23 cellular contexts compared by ENCODE assay signal in genomic region chr2:37854676-37855282, GRCh38.
DNase-seq lines count a peak whose midpoint lies in the region; ATAC-seq, FAIRE-seq and TF ChIP-seq lines count a peak whose summit lies in the region.
"Had no signal": no experiment of that assay in that cellular context is flagged by ENCODE, and none has a peak within 500 bp of the region (broad histone marks: within the 10 kb centered on the region; RNA-seq: fewer than 3 reads in every experiment).

No MANE protein-coding gene starts in this region.

- no peak overlapping the region for H3K4me2 ChIP-seq in SK-N-SH

- H4K20me1 ChIP-seq in SK-N-SH (ENCODE audit: insufficient read depth), result no peaks in the 10 kb centered on the region

- no peaks in the 10 kb centered on the region for H3K36me3 ChIP-seq in SK-N-SH (replicated peaks in 1 of 2; ENCODE audit: control insufficient read depth in 1 of 2, insufficient read depth in 2 of 2, low read length in 1 of 2)
- H3K36me3 ChIP-seq in gastroesophageal sphincter, result no peaks in the 10 kb centered on the region
- H3K36me3 ChIP-seq in sigmoid colon, result no peaks in the 10 kb centered on the region
- H3K36me3 ChIP-seq: SJSA1 had no signal

- intact Hi-C loops in sigmoid colon (cut with DNase I), result loop anchor here (5.0 kb wide), 1 partner anchor 77 kb away; no protein-coding TSS in a partner anchor

- TF ChIP-seq EP300 in SK-N-SH (IDR thresholded peaks at IDR 0.05; ENCODE audit: borderline replicate concordance in 1 of 2, low read depth in 1 of 2, low read length in 1 of 2), result no peak
- TF ChIP-seq EP300 in gastroesophageal sphincter (IDR thresholded peaks at IDR 0.05), result no peak
- TF ChIP-seq EP300 in sigmoid colon (IDR thresholded peaks at IDR 0.05), result no peak

- no peaks in the 10 kb centered on the region for H3K9me3 ChIP-seq in SK-N-SH
- H3K9me3 ChIP-seq in gastroesophageal sphincter, result peaks cover 0 to 9% (median 1%) of the 10 kb centered on the region in 3 donors
- no peaks in the 10 kb centered on the region for H3K9me3 ChIP-seq in sigmoid colon

- WGBS in SK-N-SH (ENCODE audit: low lambda C conversion rate), result 97% methylated on average over 7 of the region's 7 CpGs
- 68 to 83% methylated on average over 6 of the region's 7 CpGs for WGBS in gastroesophageal sphincter (ENCODE audit: low coverage in 1 of 2), 2 donors
- 91 to 93% methylated on average over 7 of the region's 7 CpGs for WGBS in sigmoid colon, 2 donors

- DNase-seq in SK-N-SH (no peak), sigmoid colon (no peak), urothelium cell line (ENCODE audit: low spot score) (no peak), NCI-H345 (lab: John Stamatoyannopoulos, UW) (no peak)
- DNase-seq in activated effector memory CD4-positive, alpha-beta T cell treated with Interleukin-2 at 50 U/mL for 16 hours, result no peak
- no peak for DNase-seq in stimulated activated naive CD4-positive, alpha-beta T cell (lab: John Stamatoyannopoulos, UW)
- DNase-seq: 8988T; activated CD4-positive, alpha-beta T cell treated with anti-CD3 and anti-CD28 coated beads for 1 hour; activated effector memory CD4-positive, alpha-beta T cell treated with anti-CD3 and anti-CD28 coated beads, Interleukin-2, amount 50 U/mL, for 16 hours; cerebellar nuclear complex; foreskin keratinocyte; GF-D8; naive thymus-derived CD8-positive, alpha-beta T cell; NCI-H2081; NCI-H526; OCI-M1; T-helper 9 cell had no signal

- no peaks in the 10 kb centered on the region for H3K27me3 ChIP-seq in SK-N-SH (ENCODE audit: insufficient read depth)
- H3K27me3 ChIP-seq in gastroesophageal sphincter, result no peaks in the 10 kb centered on the region
- no peaks in the 10 kb centered on the region for H3K27me3 ChIP-seq in sigmoid colon
- H3K27me3 ChIP-seq: SJSA1 had no signal

- CTCF ChIA-PET in SK-N-SH (lab: Yijun Ruan, JAX), result interaction anchor here (0.7 to 11.4 kb wide), 12 partner anchors 8 to 464 kb away, joined by 3 to 138 read pairs (median 6); no protein-coding TSS in a partner anchor

- TF ChIP-seq RAD21 in SK-N-SH (IDR thresholded peaks at IDR 0.05; ENCODE audit: low read length), result no peak

- peak; percentile 56 for FAIRE-seq in urothelium cell line (lab: Jason Lieb, UNC)
- FAIRE-seq: endometrium, GM12892 had no signal

- POLR2A ChIA-PET in SK-N-SH (lab: Yijun Ruan, JAX), result interaction anchor here (0.5 to 5.4 kb wide), 3 partner anchors 12 to 184 kb away, joined by 3 to 56 read pairs (median 3); partner anchors contain the start of gene CDC42EP3

- TF ChIP-seq CTCF in SK-N-SH (IDR thresholded peaks at IDR 0.05) (no peak), gastroesophageal sphincter (IDR thresholded peaks at IDR 0.05) (no peak), sigmoid colon (IDR thresholded peaks at IDR 0.05) (no peak)

- TF ChIP-seq POLR2A in gastroesophageal sphincter (IDR thresholded peaks at IDR 0.05), result no peak
- TF ChIP-seq POLR2A in sigmoid colon (IDR thresholded peaks at IDR 0.05), result no peak

- ATAC-seq in SK-N-SH treated with all-trans-retinoic acid at 6 μM for 48 hours (no peak), gastroesophageal sphincter (no peak)
- ATAC-seq: foreskin keratinocyte; naive thymus-derived CD8-positive, alpha-beta T cell had no signal

- H3K27ac ChIP-seq in SK-N-SH (ENCODE audit: low read depth in 2 of 2, low read length in 1 of 2) (peak overlapping the region in 1 of 2 experiments; percentile 99; a peak in 3 of 4 replicates), gastroesophageal sphincter (peak overlapping the region; percentile 61 to 85 (median 72)), sigmoid colon (peak overlapping the region; percentile 74 to 90 (median 86))
- H3K27ac ChIP-seq: C4-2B, foreskin keratinocyte, SJSA1 had no signal

- no peak overlapping the region for H2AFZ ChIP-seq in SK-N-SH (ENCODE audit: low read depth)

- H3K4me1 ChIP-seq in SK-N-SH (ENCODE audit: control insufficient read depth in 1 of 2, insufficient read depth in 2 of 2, low read depth in 1 of 2, low read length in 1 of 2) (peaks cover 26 to 67% of the 10 kb centered on the region in 2 experiments; a peak in 3 of 4 replicates), gastroesophageal sphincter (peaks cover 10 to 85% (median 22%) of the 10 kb centered on the region in 3 donors), sigmoid colon (peaks cover 0 to 71% (median 54%) of the 10 kb centered on the region in 4 donors)
- H3K4me1 ChIP-seq: foreskin keratinocyte had no signal

- no peak overlapping the region for H3K9ac ChIP-seq in SK-N-SH

- H3K9me2 ChIP-seq in SK-N-SH, result no peaks in the 10 kb centered on the region

- H3K4me3 ChIP-seq in SK-N-SH (ENCODE audit: low read depth in 2 of 2, low read length in 1 of 2), result no peak overlapping the region
- no peak overlapping the region for H3K4me3 ChIP-seq in gastroesophageal sphincter
- H3K4me3 ChIP-seq in sigmoid colon, result no peak overlapping the region
- H3K4me3 ChIP-seq: SJSA1 had no signal

- H3F3A ChIP-seq in SK-N-SH (replicated peaks; ENCODE audit: insufficient read depth), result peaks cover 9% of the 10 kb centered on the region

- no peaks in the 10 kb centered on the region for H3K79me2 ChIP-seq in SK-N-SH (ENCODE audit: insufficient read depth)

TF ChIP-seq in SK-N-SH, 30 proteins besides CTCF, POLR2A, EP300 and RAD21:
- TF ChIP-seq USF2 (IDR thresholded peaks at IDR 0.05; ENCODE audit: borderline replicate concordance, low read depth, low read length) (no peak), FOXM1 (IDR thresholded peaks at IDR 0.05; ENCODE audit: low read depth) (no peak), RCOR1 (IDR thresholded peaks at IDR 0.05; ENCODE audit: low read length) (no peak), GATA2 (CRISPR knock-in tag; IDR thresholded peaks at IDR 0.05) (peak; percentile 7; the same call in 1 of the 2 replicates)

TF ChIP-seq in SK-N-SH treated with all-trans-retinoic acid at 6 μM for 48 hours, 23 proteins besides CTCF, POLR2A, EP300 and RAD21 (continues in another document):
- no peak for TF ChIP-seq ZC3H10 (CRISPR knock-in tag; IDR thresholded peaks at IDR 0.05)
- no peak for TF ChIP-seq TOX (CRISPR knock-in tag; IDR thresholded peaks at IDR 0.05; ENCODE audit: borderline replicate concordance)
- TF ChIP-seq, protein P1, sequence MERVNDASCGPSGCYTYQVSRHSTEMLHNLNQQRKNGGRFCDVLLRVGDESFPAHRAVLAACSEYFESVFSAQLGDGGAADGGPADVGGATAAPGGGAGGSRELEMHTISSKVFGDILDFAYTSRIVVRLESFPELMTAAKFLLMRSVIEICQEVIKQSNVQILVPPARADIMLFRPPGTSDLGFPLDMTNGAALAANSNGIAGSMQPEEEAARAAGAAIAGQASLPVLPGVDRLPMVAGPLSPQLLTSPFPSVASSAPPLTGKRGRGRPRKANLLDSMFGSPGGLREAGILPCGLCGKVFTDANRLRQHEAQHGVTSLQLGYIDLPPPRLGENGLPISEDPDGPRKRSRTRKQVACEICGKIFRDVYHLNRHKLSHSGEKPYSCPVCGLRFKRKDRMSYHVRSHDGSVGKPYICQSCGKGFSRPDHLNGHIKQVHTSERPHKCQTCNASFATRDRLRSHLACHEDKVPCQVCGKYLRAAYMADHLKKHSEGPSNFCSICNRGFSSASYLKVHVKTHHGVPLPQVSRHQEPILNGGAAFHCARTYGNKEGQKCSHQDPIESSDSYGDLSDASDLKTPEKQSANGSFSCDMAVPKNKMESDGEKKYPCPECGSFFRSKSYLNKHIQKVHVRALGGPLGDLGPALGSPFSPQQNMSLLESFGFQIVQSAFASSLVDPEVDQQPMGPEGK (CRISPR knock-in tag; IDR thresholded peaks at IDR 0.05; ENCODE audit: borderline replicate concordance), result no peak
- no peak for TF ChIP-seq ZNF70 (CRISPR knock-in tag; IDR thresholded peaks at IDR 0.05)
- TF ChIP-seq BACH2 (CRISPR knock-in tag; IDR thresholded peaks at IDR 0.05; ENCODE audit: borderline replicate concordance), result no peak
- no peak for TF ChIP-seq ZNF8 (CRISPR knock-in tag; IDR thresholded peaks at IDR 0.05)
- no peak for TF ChIP-seq PPARA (CRISPR knock-in tag; IDR thresholded peaks at IDR 0.05; ENCODE audit: borderline replicate concordance)
- no peak for TF ChIP-seq ZFP3 (CRISPR knock-in tag; IDR thresholded peaks at IDR 0.05)
- no peak for TF ChIP-seq SNAI2 (CRISPR knock-in tag; IDR thresholded peaks at IDR 0.05)
- TF ChIP-seq OSR1 (CRISPR knock-in tag; IDR thresholded peaks at IDR 0.05), result no peak
- TF ChIP-seq RARB (CRISPR knock-in tag; IDR thresholded peaks at IDR 0.05), result no peak
- TF ChIP-seq, protein P2, sequence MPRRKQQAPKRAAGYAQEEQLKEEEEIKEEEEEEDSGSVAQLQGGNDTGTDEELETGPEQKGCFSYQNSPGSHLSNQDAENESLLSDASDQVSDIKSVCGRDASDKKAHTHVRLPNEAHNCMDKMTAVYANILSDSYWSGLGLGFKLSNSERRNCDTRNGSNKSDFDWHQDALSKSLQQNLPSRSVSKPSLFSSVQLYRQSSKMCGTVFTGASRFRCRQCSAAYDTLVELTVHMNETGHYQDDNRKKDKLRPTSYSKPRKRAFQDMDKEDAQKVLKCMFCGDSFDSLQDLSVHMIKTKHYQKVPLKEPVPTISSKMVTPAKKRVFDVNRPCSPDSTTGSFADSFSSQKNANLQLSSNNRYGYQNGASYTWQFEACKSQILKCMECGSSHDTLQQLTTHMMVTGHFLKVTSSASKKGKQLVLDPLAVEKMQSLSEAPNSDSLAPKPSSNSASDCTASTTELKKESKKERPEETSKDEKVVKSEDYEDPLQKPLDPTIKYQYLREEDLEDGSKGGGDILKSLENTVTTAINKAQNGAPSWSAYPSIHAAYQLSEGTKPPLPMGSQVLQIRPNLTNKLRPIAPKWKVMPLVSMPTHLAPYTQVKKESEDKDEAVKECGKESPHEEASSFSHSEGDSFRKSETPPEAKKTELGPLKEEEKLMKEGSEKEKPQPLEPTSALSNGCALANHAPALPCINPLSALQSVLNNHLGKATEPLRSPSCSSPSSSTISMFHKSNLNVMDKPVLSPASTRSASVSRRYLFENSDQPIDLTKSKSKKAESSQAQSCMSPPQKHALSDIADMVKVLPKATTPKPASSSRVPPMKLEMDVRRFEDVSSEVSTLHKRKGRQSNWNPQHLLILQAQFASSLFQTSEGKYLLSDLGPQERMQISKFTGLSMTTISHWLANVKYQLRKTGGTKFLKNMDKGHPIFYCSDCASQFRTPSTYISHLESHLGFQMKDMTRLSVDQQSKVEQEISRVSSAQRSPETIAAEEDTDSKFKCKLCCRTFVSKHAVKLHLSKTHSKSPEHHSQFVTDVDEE (CRISPR knock-in tag; IDR thresholded peaks at IDR 0.05), result no peak
- TF ChIP-seq CREB5 (CRISPR knock-in tag; IDR thresholded peaks at IDR 0.05; ENCODE audit: low read depth), result no peak
- no peak for TF ChIP-seq ZFP30 (CRISPR knock-in tag; IDR thresholded peaks at IDR 0.05)
